2 cellular contexts compared by ENCODE assay signal in the genomic region with DNA sequence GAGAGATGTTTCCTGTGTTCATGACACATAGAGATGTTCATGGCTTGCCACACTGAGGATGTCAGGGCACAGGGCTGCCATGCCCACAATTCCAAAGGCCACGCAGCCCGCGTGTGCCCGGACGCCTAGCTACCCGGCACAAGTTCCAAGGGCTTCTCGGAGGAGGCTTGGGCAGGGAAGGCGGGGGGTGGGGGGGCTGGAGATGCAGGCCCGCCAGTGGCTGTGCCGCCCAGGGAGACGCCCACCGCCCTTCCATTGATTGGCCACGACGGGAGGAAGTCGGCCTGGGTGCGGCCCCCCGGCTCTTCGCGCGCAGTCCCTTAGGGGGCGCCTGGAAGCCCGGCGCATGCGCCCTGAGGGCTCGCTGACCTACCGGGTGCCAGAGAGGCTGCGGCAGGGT. TPM values are rescaled to one million over a fixed set of nuclear protein-coding genes. Genes with fewer than 3 reads are reported as not detected.
"Had no signal": no experiment of that assay in that cellular context is flagged by ENCODE, and none has a peak within 500 bp of the region (broad histone marks: within the 10 kb centered on the region; RNA-seq: fewer than 3 reads in every experiment).

TSS of gene TSPY2 (plus strand) at position 301 of the 400 bp plus-strand sequence. CDS start at position 347, 46 bp downstream.

RNA-seq across cellular contexts. Expression of gene TSPY2, which starts in this region (rescaled TPM):
- total RNA-seq: G401, GM12878 had no signal
- polyA plus RNA-seq: GM12878 had no signal
